13 cellular contexts compared by ENCODE assay signal in genomic region chr17:32981611-32982010, GRCh38. TPM values are rescaled to one million over a fixed set of nuclear protein-coding genes. Genes with fewer than 3 reads are reported as not detected.
"Had no signal": no experiment of that assay in that cellular context is flagged by ENCODE, and none has a peak within 500 bp of the region (broad histone marks: within the 10 kb centered on the region; RNA-seq: fewer than 3 reads in every experiment).

No MANE protein-coding gene starts in this region.

RNA-seq across cellular contexts. Expression of gene SPACA3, which starts 10.0 kb away (rescaled TPM):
- total RNA-seq: stomach, subcutaneous adipose tissue, temporal lobe, thoracic aorta, thyroid gland, tibial nerve, transverse colon, upper lobe of left lung, upper lobe of right lung, ureter, urinary bladder, uterus, vagina had no signal
- polyA plus RNA-seq: urinary bladder had no signal
